15 cellular contexts compared by ENCODE assay signal in the genomic region with DNA sequence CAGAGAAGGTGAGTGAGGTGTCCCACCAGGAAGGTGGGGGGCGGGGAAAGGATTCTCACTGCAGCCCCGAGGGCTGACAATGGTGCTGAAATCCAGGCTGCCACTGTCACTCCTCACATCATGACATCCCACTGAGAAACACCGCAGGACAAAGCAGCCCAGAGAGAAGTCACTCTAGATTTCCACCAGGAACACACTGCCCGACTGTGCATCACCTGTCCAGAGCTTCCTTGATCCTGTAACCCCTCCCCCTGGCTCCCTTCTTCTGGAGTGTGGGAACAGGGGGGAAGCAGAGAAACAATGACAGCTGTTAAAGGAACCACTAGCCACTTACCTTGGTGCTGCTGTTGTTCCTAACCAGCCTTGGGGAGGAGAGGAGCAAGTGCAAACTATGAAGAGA.
"Had no signal": no experiment of that assay in that cellular context is flagged by ENCODE, and none has a peak within 500 bp of the region (broad histone marks: within the 10 kb centered on the region; RNA-seq: fewer than 3 reads in every experiment).

No MANE protein-coding gene starts in this region.

- H3K36me3 Mint-ChIP-seq: activated naive CD8-positive, alpha-beta T cell; stimulated activated memory B cell treated with anti-CD40 and anti-IgM and Interleukin-4, amounts not matched to agents 10 μg/mL and 1 μg/mL and 100 μg/mL, for 72 hours had no signal

- H3K36me3 ChIP-seq: neutrophil, sigmoid colon, thoracic aorta, upper lobe of left lung had no signal

- H3K4me1 Mint-ChIP-seq: activated CD4-positive, alpha-beta T cell treated with anti-CD3 and anti-CD28 coated beads for 36 hours; stimulated activated memory B cell treated with anti-CD40 and anti-IgM and Interleukin-4, amounts not matched to agents 10 μg/mL and 1 μg/mL and 100 μg/mL, for 72 hours had no signal

- H3K27ac Mint-ChIP-seq: activated CD4-positive, alpha-beta T cell treated with anti-CD3 and anti-CD28 coated beads for 36 hours; activated naive CD8-positive, alpha-beta T cell; stimulated activated memory B cell treated with anti-CD40 and anti-IgM and Interleukin-4, amounts not matched to agents 10 μg/mL and 1 μg/mL and 100 μg/mL, for 72 hours; WTC11 had no signal

- H3K9me3 ChIP-seq: neutrophil, sigmoid colon, thoracic aorta, upper lobe of left lung had no signal

- H3K4me3 ChIP-seq: lung, sigmoid colon, thoracic aorta, upper lobe of left lung had no signal

- H3K27ac ChIP-seq: neutrophil, sigmoid colon, thoracic aorta, upper lobe of left lung had no signal

- H3K4me1 ChIP-seq: sigmoid colon, upper lobe of left lung had no signal

- H3K9me3 Mint-ChIP-seq: stimulated activated memory B cell treated with anti-CD40 and anti-IgM and Interleukin-4, amounts not matched to agents 10 μg/mL and 1 μg/mL and 100 μg/mL, for 72 hours had no signal

- DNase-seq: activated CD4-positive, alpha-beta T cell treated with anti-CD3 and anti-CD28 coated beads for 36 hours; activated CD4-positive, alpha-beta T cell treated with anti-CD3 and anti-CD28 coated beads, Interleukin-2, amount 50 U/mL, for 48 hours; dermis blood vessel endothelial cell; effector memory CD4-positive, alpha-beta T cell; hypothalamus; midbrain; sigmoid colon; stimulated activated CD4-positive, alpha-beta T cell treated with anti-CD3 and anti-CD28 coated beads, Interleukin-4, amount 100 ng/mL, for 4 hours; upper lobe of left lung had no signal

- H3K4me3 Mint-ChIP-seq: activated CD4-positive, alpha-beta T cell treated with anti-CD3 and anti-CD28 coated beads for 36 hours; activated naive CD8-positive, alpha-beta T cell; stimulated activated memory B cell treated with anti-CD40 and anti-IgM and Interleukin-4, amounts not matched to agents 10 μg/mL and 1 μg/mL and 100 μg/mL, for 72 hours; WTC11 had no signal

- H3K27me3 ChIP-seq: sigmoid colon, upper lobe of left lung had no signal

- ATAC-seq: activated CD4-positive, alpha-beta T cell treated with anti-CD3 and anti-CD28 coated beads for 36 hours; stimulated activated memory B cell treated with anti-CD40 and anti-IgM and Interleukin-4, amounts not matched to agents 10 μg/mL and 1 μg/mL and 100 μg/mL, for 72 hours; WTC11 had no signal
